In the genomic region with DNA sequence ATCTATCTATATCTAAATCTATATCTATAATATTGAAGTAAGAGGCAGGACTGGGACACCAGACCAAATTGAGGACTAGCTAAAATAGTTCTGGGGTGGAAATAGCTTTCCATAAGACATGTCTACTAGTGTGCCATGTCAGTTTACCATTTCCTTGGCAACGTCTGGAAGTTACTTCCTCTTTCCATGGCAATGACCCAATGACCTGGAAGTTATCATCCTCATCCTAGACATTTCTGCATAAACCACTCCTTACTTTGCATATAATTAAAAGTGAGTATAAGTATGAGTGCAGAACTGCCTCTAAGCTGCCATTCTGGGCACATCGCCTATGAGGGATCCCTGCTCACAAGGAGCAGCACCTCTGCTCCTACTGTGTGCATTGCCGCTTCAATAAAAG, we compare ENCODE assay signal across 25 cellular contexts.
A peak's percentile ranks its signal among the peaks of the same experiment; 100 is the strongest.
DNase-seq lines count a peak whose midpoint lies in the region; ATAC-seq, FAIRE-seq and TF ChIP-seq lines count a peak whose summit lies in the region.
"Had no signal": no experiment of that assay in that cellular context is flagged by ENCODE, and none has a peak within 500 bp of the region (broad histone marks: within the 10 kb centered on the region; RNA-seq: fewer than 3 reads in every experiment).

No MANE protein-coding gene starts in this region.

- no peak overlapping the region for H2AFZ ChIP-seq in K562 (ENCODE audit: low read depth, low read length)
- H2AFZ ChIP-seq: GM23338 had no signal

- BruUV-seq in K562 (replicated peaks; lab: Mats Ljungman, UMichigan) = no TSS peak

- H3K79me2 ChIP-seq in K562 (ENCODE audit: control insufficient read depth, insufficient read depth, low read length) = no peaks in the 10 kb centered on the region

- no peaks in the 10 kb centered on the region for H3K36me3 Mint-ChIP-seq in progenitor cell of endocrine pancreas (ENCODE audit: insufficient read depth)
- peaks cover 0 to 2% of the 10 kb centered on the region in 2 donors for H3K36me3 Mint-ChIP-seq in activated T-cell treated with anti-CD3 and anti-CD28 coated beads, Interleukin-2, amount 50 U/mL, for 72 hours (ENCODE audit: insufficient read depth in 2 of 2)
- H3K36me3 Mint-ChIP-seq: CD14-positive monocyte; CD8-positive, alpha-beta memory T cell had no signal

- TF ChIP-seq CTCF in K562 (IDR thresholded peaks at IDR 0.05 in 2 of 3, conservative IDR thresholded peaks at IDR 0.05 in 1 of 3; ENCODE audit: insufficient read depth in 2 of 3, low read depth in 1 of 3, low read length in 3 of 3) (no peak), transverse colon (IDR thresholded peaks at IDR 0.05) (no peak), progenitor cell of endocrine pancreas (IDR thresholded peaks at IDR 0.05; ENCODE audit: unreplicated experiment) (no peak)

- CTCF ChIA-PET in K562 (lab: Yijun Ruan, JAX; ENCODE audit: low intra/inter-chr PET ratio) = no interaction called here

- H3K9me3 ChIP-seq in K562 (replicated peaks; ENCODE audit: control insufficient read depth, insufficient read depth, low read depth, low read length) = no peaks in the 10 kb centered on the region
- H3K9me3 ChIP-seq in transverse colon = peaks cover 0 to 2% of the 10 kb centered on the region in 2 donors
- H3K9me3 ChIP-seq: BE2C had no signal

- no peaks in the 10 kb centered on the region for H3K36me3 ChIP-seq in K562 (ENCODE audit: control insufficient read depth, insufficient read depth, low read length)
- no peaks in the 10 kb centered on the region for H3K36me3 ChIP-seq in transverse colon
- H3K36me3 ChIP-seq: BE2C had no signal

- no peaks in the 10 kb centered on the region for H3K4me1 Mint-ChIP-seq in progenitor cell of endocrine pancreas (ENCODE audit: low read depth)
- no peaks in the 10 kb centered on the region for H3K4me1 Mint-ChIP-seq in activated T-cell treated with anti-CD3 and anti-CD28 coated beads, Interleukin-2, amount 50 U/mL, for 72 hours (ENCODE audit: low read depth)
- H3K4me1 Mint-ChIP-seq: CD14-positive monocyte; CD8-positive, alpha-beta memory T cell had no signal

- no peaks in the 10 kb centered on the region for H3K27me3 ChIP-seq in K562 (ENCODE audit: control insufficient read depth in 2 of 2, insufficient read depth in 2 of 2, low read length in 2 of 2)
- no peaks in the 10 kb centered on the region for H3K27me3 ChIP-seq in transverse colon
- H3K27me3 ChIP-seq: BE2C; BLaER1 treated with 17β-estradiol and CSF1 and Interleukin-3, amounts not matched to agents 10 nM and 100 nM had no signal

- peaks cover 8% of the 10 kb centered on the region for H3K9me3 Mint-ChIP-seq in progenitor cell of endocrine pancreas (ENCODE audit: low read depth)
- H3K9me3 Mint-ChIP-seq in activated T-cell treated with anti-CD3 and anti-CD28 coated beads, Interleukin-2, amount 50 U/mL, for 72 hours = peaks cover 8 to 14% of the 10 kb centered on the region in 2 donors

- H4K20me1 ChIP-seq in K562 (replicated peaks; ENCODE audit: control insufficient read depth, insufficient read depth, low read length) = no peaks in the 10 kb centered on the region
- H4K20me1 ChIP-seq: BLaER1 treated with 17β-estradiol and CSF1 and Interleukin-3, amounts not matched to agents 10 nM and 100 nM had no signal

- H3K27ac Mint-ChIP-seq in progenitor cell of endocrine pancreas = no peak overlapping the region
- H3K27ac Mint-ChIP-seq in activated T-cell treated with anti-CD3 and anti-CD28 coated beads, Interleukin-2, amount 50 U/mL, for 72 hours = no peak overlapping the region
- H3K27ac Mint-ChIP-seq: CD14-positive monocyte; CD4-positive, alpha-beta T cell; CD8-positive, alpha-beta memory T cell; GM23338; H9 had no signal

- H3K4me1 ChIP-seq in K562 (replicated peaks in 1 of 2; ENCODE audit: control insufficient read depth in 2 of 2, insufficient read depth in 2 of 2, low read length in 2 of 2) (no peaks in the 10 kb centered on the region), transverse colon (no peaks in the 10 kb centered on the region)
- H3K4me1 ChIP-seq: A549, BE2C had no signal

- H3K27ac ChIP-seq in K562 (ENCODE audit: extremely low read depth, low read depth, low read length) (no peak overlapping the region), transverse colon (no peak overlapping the region)
- H3K27ac ChIP-seq: A549; BLaER1 treated with 17β-estradiol and CSF1 and Interleukin-3, amounts not matched to agents 10 nM and 100 nM had no signal

- in situ Hi-C loops in K562 (cut with MboI) = no loop called here
- in situ Hi-C loops in transverse colon (cut with MboI; ENCODE audit: low pct_ligation_motif_present in 1 of 4, low pct_unique_long_range_greater_than_20kb in 1 of 4, low sequenced_read_pairs in 3 of 4) = no loop called here

- WGBS in K562 (ENCODE audit: insufficient coverage, low coverage, missing lambda C conversion rate) = 9% methylated on average over 3 of the region's 3 CpGs
- 67 to 79% methylated on average over 2 to 3 of the region's 3 CpGs for WGBS in transverse colon (ENCODE audit: low coverage in 1 of 2), 2 donors

- POLR2A ChIA-PET in K562 (lab: Yijun Ruan, JAX) = no interaction called here

- ATAC-seq in K562 = no peak
- no peak for ATAC-seq in activated T-cell treated with anti-CD3 and anti-CD28 coated beads, Interleukin-2, amount 50 U/mL, for 72 hours (replicated peaks in 1 of 2)
- ATAC-seq: A549, GM23338, HCT116 had no signal

- no peaks in the 10 kb centered on the region for H3K9me1 ChIP-seq in K562 (ENCODE audit: control insufficient read depth, insufficient read depth, low read length)

- intact Hi-C loops in K562 (cut with micrococcal nuclease) (no loop called here), transverse colon (cut with DNase I; ENCODE audit: low total_unique reads) (no loop called here)

- TF ChIP-seq EP300 in K562 (IDR thresholded peaks at IDR 0.05; ENCODE audit: low read length) (no peak), transverse colon (IDR thresholded peaks at IDR 0.05; ENCODE audit: low read depth) (no peak)

- H3K4me3 ChIP-seq in K562 (no peak overlapping the region), transverse colon (no peak overlapping the region)
- H3K4me3 ChIP-seq: A549; BLaER1 treated with 17β-estradiol and CSF1 and Interleukin-3, amounts not matched to agents 10 nM and 100 nM; GM23338 had no signal

- no peak for TF ChIP-seq POLR2A in K562 (conservative IDR thresholded peaks at IDR 0.05)
- no peak for TF ChIP-seq POLR2A in transverse colon (IDR thresholded peaks at IDR 0.05)

- no peak overlapping the region for H3K9ac ChIP-seq in K562 (ENCODE audit: insufficient read depth in 1 of 2, low read depth in 2 of 2, low read length in 2 of 2)
- H3K9ac ChIP-seq: BLaER1 treated with 17β-estradiol and CSF1 and Interleukin-3, amounts not matched to agents 10 nM and 100 nM had no signal

- no peak overlapping the region for H3K4me2 ChIP-seq in K562 (ENCODE audit: insufficient read depth, low read length)
- H3K4me2 ChIP-seq: A549; BLaER1 treated with 17β-estradiol and CSF1 and Interleukin-3, amounts not matched to agents 10 nM and 100 nM; GM23338 had no signal

- DNase-seq in Daoy (ENCODE audit: low read depth) (peak; percentile 7), MV-4-11 (lab: John Stamatoyannopoulos, UW) (peak; percentile 80), OCI-M1 (lab: John Stamatoyannopoulos, UW) (peak; percentile 24), K562 (ENCODE audit: extremely low read depth in 1 of 4, low spot score in 3 of 4) (no peak), transverse colon (no peak), progenitor cell of endocrine pancreas (ENCODE audit: low spot score, unreplicated experiment) (no peak)
- no peak for DNase-seq in activated T-cell treated with anti-CD3 and anti-CD28 coated beads, Interleukin-2, amount 50 U/mL, for 72 hours
- DNase-seq: 8988T; ACHN; AML-193; BE2C; CD4-positive, alpha-beta T cell; CD8-positive, alpha-beta memory T cell; DMS 273 treated with DMSO at 0.1 percent for 48 hours; DMS79; GF-D8; H9 had no signal

- no peak for TF ChIP-seq RAD21 in K562 (CRISPR knock-in tag; conservative IDR thresholded peaks at IDR 0.05 in 1 of 2, IDR thresholded peaks at IDR 0.05 in 1 of 2)

- FAIRE-seq in K562 (lab: Jason Lieb, UNC) = no peak
- FAIRE-seq: A549, D721Med, GM12891, GM18507 had no signal

- no peak overlapping the region for H3K4me3 Mint-ChIP-seq in progenitor cell of endocrine pancreas (ENCODE audit: low read depth)
- H3K4me3 Mint-ChIP-seq in activated T-cell treated with anti-CD3 and anti-CD28 coated beads, Interleukin-2, amount 50 U/mL, for 72 hours = no peak overlapping the region
- H3K4me3 Mint-ChIP-seq: CD14-positive monocyte; CD4-positive, alpha-beta T cell; CD8-positive, alpha-beta memory T cell; GM23338; H9 had no signal

- H3K27me3 Mint-ChIP-seq in progenitor cell of endocrine pancreas = no peaks in the 10 kb centered on the region
- no peaks in the 10 kb centered on the region for H3K27me3 Mint-ChIP-seq in activated T-cell treated with anti-CD3 and anti-CD28 coated beads, Interleukin-2, amount 50 U/mL, for 72 hours (ENCODE audit: low read depth)
- H3K27me3 Mint-ChIP-seq: CD4-positive, alpha-beta T cell; CD8-positive, alpha-beta memory T cell had no signal

TF ChIP-seq in K562, 482 proteins besides CTCF, POLR2A, EP300 and RAD21 (continues in another document):
- peak; percentile 83 for TF ChIP-seq GABPA (tag; conservative IDR thresholded peaks at IDR 0.05; ENCODE audit: low read depth)
- no peak for TF ChIP-seq JUND (IDR thresholded peaks at IDR 0.05; ENCODE audit: borderline replicate concordance, low read depth, low read length)
- no peak for TF ChIP-seq JUND (tag; IDR thresholded peaks at IDR 0.05; ENCODE audit: borderline replicate concordance, low read depth, low read length)
- TF ChIP-seq SMARCE1 (IDR thresholded peaks at IDR 0.05) = no peak
- TF ChIP-seq NFIX (CRISPR knock-in tag; IDR thresholded peaks at IDR 0.05; ENCODE audit: low read depth) = no peak
- peak; percentile 50 for TF ChIP-seq RFX1 (IDR thresholded peaks at IDR 0.05)
- TF ChIP-seq NR2C1 (IDR thresholded peaks at IDR 0.05) = peak; percentile 77
- TF ChIP-seq NR2C1 (tag; IDR thresholded peaks at IDR 0.05) = peak; percentile 93
- no peak for TF ChIP-seq ASH1L (IDR thresholded peaks at IDR 0.05; ENCODE audit: borderline replicate concordance, low read depth, partially characterized antibody)

Comparison
In these comparisons a context has a peak if more than half of its experiments do, and no peak if none do; other contexts are left out.
1. DNase-seq: peak in Daoy (single experiment), MV-4-11 (single experiment) and OCI-M1 (single experiment); none in K562 (0 of 4), transverse colon (single experiment), progenitor cell of endocrine pancreas (single experiment) and activated T-cell treated with anti-CD3 and anti-CD28 coated beads, Interleukin-2, amount 50 U/mL, for 72 hours (0 of 2).